In the genomic region with DNA sequence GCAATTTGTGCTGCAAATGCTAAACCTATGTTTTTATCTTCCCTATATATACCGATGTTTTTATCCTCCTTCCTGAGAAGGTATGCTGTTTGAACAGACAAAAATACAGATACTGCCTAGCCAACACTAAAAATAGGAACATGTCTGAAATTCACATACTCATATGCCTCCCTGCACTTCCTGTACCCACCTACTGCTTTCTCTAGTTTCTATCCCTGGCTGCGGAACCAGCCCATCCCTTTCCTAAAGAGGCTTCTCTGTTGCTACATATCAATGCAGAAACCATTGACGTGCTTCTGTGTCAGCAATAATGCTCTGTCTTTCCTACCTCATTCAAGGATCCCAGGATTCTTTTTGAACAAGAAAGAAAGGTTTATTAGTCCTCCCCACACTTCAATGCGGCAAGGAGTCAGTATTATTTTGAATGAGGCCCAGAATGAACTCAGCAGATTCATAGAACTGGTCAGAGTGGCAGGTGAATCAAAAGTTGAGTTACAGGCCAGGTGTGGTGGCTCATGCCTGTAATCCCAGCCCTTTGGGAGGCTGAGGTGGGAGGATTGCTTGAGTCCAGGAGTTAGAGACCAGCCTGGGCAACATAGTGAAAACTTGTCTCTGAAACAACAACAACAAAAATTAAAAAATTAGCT, we compare ENCODE assay signal across 10 cellular contexts.
A peak's percentile ranks its signal among the peaks of the same experiment; 100 is the strongest.
DNase-seq lines count a peak whose midpoint lies in the region; ATAC-seq, FAIRE-seq and TF ChIP-seq lines count a peak whose summit lies in the region.
"Had no signal": no experiment of that assay in that cellular context is flagged by ENCODE, and none has a peak within 500 bp of the region (broad histone marks: within the 10 kb centered on the region; RNA-seq: fewer than 3 reads in every experiment).

No MANE protein-coding gene starts in this region.

- ATAC-seq in GM18498 (IDR thresholded peaks at IDR 0.05; ENCODE audit: unreplicated experiment) (peak; percentile 88), HG03280 (IDR thresholded peaks at IDR 0.05; ENCODE audit: unreplicated experiment) (peak; percentile 75)

- no peaks in the 10 kb centered on the region for H3K23me2 ChIP-seq in H1 (ENCODE audit: low read depth, low read length)

- no peak overlapping the region for H4K91ac ChIP-seq in H1 (replicated peaks; ENCODE audit: insufficient read length, low read length)

- FAIRE-seq in H1 (lab: Jason Lieb, UNC), result no peak

- H2AK5ac ChIP-seq in H1 (ENCODE audit: low read depth, low read length) (no peak overlapping the region), mesendoderm (ENCODE audit: low read length) (no peak overlapping the region)

- no peak overlapping the region for H3K27ac ChIP-seq in H1 (ENCODE audit: low read depth, low read length)
- H3K27ac ChIP-seq in mesendoderm (ENCODE audit: low read depth, low read length), result no peak overlapping the region

- H4K5ac ChIP-seq in H1 (ENCODE audit: insufficient read length, low read depth, low read length) (no peak overlapping the region), mesendoderm (ENCODE audit: low read length) (no peak overlapping the region)

- no peak overlapping the region for H3K9ac ChIP-seq in H1 (replicated peaks in 1 of 4; ENCODE audit: extremely low read depth in 1 of 4, low read depth in 3 of 4, low read length in 3 of 4)
- H3K9ac ChIP-seq in mesendoderm (ENCODE audit: low read length), result no peak overlapping the region

- H3K4ac ChIP-seq in H1 (replicated peaks; ENCODE audit: insufficient read length, low read depth, low read length) (no peak overlapping the region), mesendoderm (ENCODE audit: low read depth, low read length) (no peak overlapping the region)

- H3K14ac ChIP-seq in H1 (ENCODE audit: insufficient read length), result no peak overlapping the region

- WGBS in H1 (ENCODE audit: extremely low coverage in 1 of 2, insufficient coverage in 1 of 2, insufficient read length in 1 of 2, insufficient replicate concordance in 2 of 2, low coverage in 1 of 2, low lambda C conversion rate in 2 of 2, missing lambda C conversion rate in 1 of 2), 2 experiments, result 81% methylated on average over 4 of the region's 4 CpGs; no CpG with 5 or more reads in 1 of the 2 experiments
- WGBS in mesendoderm (ENCODE audit: extremely low coverage, insufficient coverage, low lambda C conversion rate), result no CpG with 5 or more reads among the region's 4 CpGs

- no peaks in the 10 kb centered on the region for H3K36me3 ChIP-seq in H1 (ENCODE audit: control insufficient read depth in 2 of 4, insufficient read depth in 4 of 4, low read length in 3 of 4)
- no peaks in the 10 kb centered on the region for H3K36me3 ChIP-seq in mesendoderm (ENCODE audit: control insufficient read depth, insufficient read depth, low read length)

- H3K4me2 ChIP-seq in H1 (ENCODE audit: insufficient read depth in 1 of 2, low read depth in 2 of 2, low read length in 2 of 2) (no peak overlapping the region), mesendoderm (ENCODE audit: low read length) (no peak overlapping the region)

- H3K79me2 ChIP-seq in H1 (ENCODE audit: control insufficient read depth in 1 of 2, insufficient read depth in 2 of 2, low read length in 2 of 2), result no peaks in the 10 kb centered on the region
- no peaks in the 10 kb centered on the region for H3K79me2 ChIP-seq in mesendoderm (ENCODE audit: control insufficient read depth, insufficient read depth, low read length)

- TF ChIP-seq CTCF in GM20000 (IDR thresholded peaks at IDR 0.05; ENCODE audit: extremely low read depth, missing control alignments) (no peak), H1 (IDR thresholded peaks at IDR 0.05; ENCODE audit: control extremely low read depth in 1 of 3, insufficient read depth in 1 of 3, low read depth in 1 of 3, low read length in 3 of 3) (no peak)

- TF ChIP-seq POLR2A in H1 (IDR thresholded peaks at IDR 0.05; ENCODE audit: control extremely low read depth in 1 of 2, low read depth in 2 of 2, low read length in 2 of 2), result no peak

- no peaks in the 10 kb centered on the region for H3K9me3 ChIP-seq in H1 (ENCODE audit: insufficient read depth in 2 of 2, low read depth in 1 of 2, low read length in 1 of 2)

- H3K27me3 ChIP-seq in H1 (replicated peaks in 1 of 4; ENCODE audit: control insufficient read depth in 3 of 4, extremely low read depth in 1 of 4, insufficient read depth in 3 of 4, low read length in 3 of 4) (no peaks in the 10 kb centered on the region), mesendoderm (ENCODE audit: insufficient read depth, low read length, poor library complexity) (no peaks in the 10 kb centered on the region)

- no peak overlapping the region for H2BK15ac ChIP-seq in H1 (ENCODE audit: low read length)
- H2BK15ac ChIP-seq in mesendoderm (replicated peaks; ENCODE audit: low read depth), result no peak overlapping the region

- H3K4me3 ChIP-seq in H1 (ENCODE audit: extremely low read depth in 1 of 4, insufficient read depth in 2 of 4, low read depth in 3 of 4, low read length in 4 of 4) (no peak overlapping the region), mesendoderm (ENCODE audit: low read length) (no peak overlapping the region)

- H3K56ac ChIP-seq in H1 (replicated peaks; ENCODE audit: insufficient read length, low read depth, low read length) (no peak overlapping the region), mesendoderm (ENCODE audit: low read length) (no peak overlapping the region)

- DNase-seq in GM20000 (ENCODE audit: low spot score), result peak; percentile 41
- DNase-seq in H1 (ENCODE audit: low read depth in 1 of 2, low spot score in 2 of 2), result no peak
- DNase-seq in HCEC 1CT, result no peak
- no peak for DNase-seq in islet precursor cell
- DNase-seq in NCI-H2227 treated with DMSO at 0.1 percent for 48 hours (lab: John Stamatoyannopoulos, UW), result no peak
- DNase-seq in mesendoderm, result no peak
- DNase-seq: activated T-cell treated with anti-CD3 and anti-CD28 coated beads, Interleukin-2, amount 50 U/mL, for 72 hours; stimulated activated naive CD4-positive, alpha-beta T cell treated with Interleukin-2 at 50 U/mL for 16 hours had no signal

- peak overlapping the region; percentile 57; the same call in 1 of the 2 replicates for H2AFZ ChIP-seq in H1 (ENCODE audit: low read length)

- TF ChIP-seq RAD21 in H1 (IDR thresholded peaks at IDR 0.05 in 1 of 2, conservative IDR thresholded peaks at IDR 0.05 in 1 of 2; ENCODE audit: low read depth in 2 of 2, low read length in 2 of 2), result no peak

- POLR2A ChIA-PET in H1 (lab: Charles Lee; ENCODE audit: partially characterized antibody), result no interaction called here

- no peak overlapping the region for H2BK5ac ChIP-seq in H1 (ENCODE audit: low read depth, low read length)
- no peak overlapping the region for H2BK5ac ChIP-seq in mesendoderm (ENCODE audit: low read length)

- H2BK12ac ChIP-seq in H1 (ENCODE audit: low read depth, low read length), result no peak overlapping the region

- H2BK120ac ChIP-seq in H1 (replicated peaks; ENCODE audit: low read depth, low read length) (no peak overlapping the region), mesendoderm (ENCODE audit: low read depth, low read length) (no peak overlapping the region)

- H3K23ac ChIP-seq in H1 (ENCODE audit: insufficient read length) (no peak overlapping the region), mesendoderm (ENCODE audit: low read length) (no peak overlapping the region)

- H3K79me1 ChIP-seq in H1 (ENCODE audit: low read depth, low read length), result no peaks in the 10 kb centered on the region
- no peaks in the 10 kb centered on the region for H3K79me1 ChIP-seq in mesendoderm (ENCODE audit: low read length)

- H2BK20ac ChIP-seq in H1 (ENCODE audit: low read length), result no peak overlapping the region

- H4K8ac ChIP-seq in H1 (ENCODE audit: extremely low read depth, insufficient read depth, low read length) (no peak overlapping the region), mesendoderm (ENCODE audit: low read depth, low read length) (no peak overlapping the region)

- no peaks in the 10 kb centered on the region for H4K20me1 ChIP-seq in H1 (replicated peaks in 1 of 2; ENCODE audit: control insufficient read depth in 1 of 2, insufficient read depth in 2 of 2, low read length in 2 of 2)

- CTCF ChIA-PET in H1 (lab: Charles Lee; ENCODE audit: partially characterized antibody), result no interaction called here

- H3K4me1 ChIP-seq in H1 (replicated peaks in 1 of 4; ENCODE audit: control insufficient read depth in 3 of 4, insufficient read depth in 4 of 4, low read length in 3 of 4) (no peaks in the 10 kb centered on the region), mesendoderm (ENCODE audit: control insufficient read depth, low read depth, low read length) (no peaks in the 10 kb centered on the region)

- H3K18ac ChIP-seq in H1 (ENCODE audit: extremely low read depth, low read length) (no peak overlapping the region), mesendoderm (ENCODE audit: low read length) (no peak overlapping the region)

- TF ChIP-seq EP300 in H1 (IDR thresholded peaks at IDR 0.05; ENCODE audit: borderline replicate concordance in 1 of 2, low read depth in 2 of 2, low read length in 2 of 2), result no peak

TF ChIP-seq in H1, 55 proteins besides CTCF, POLR2A, EP300 and RAD21:
- TF ChIP-seq SP4 (IDR thresholded peaks at IDR 0.05; ENCODE audit: low read length) (no peak), BCL11A (IDR thresholded peaks at IDR 0.05; ENCODE audit: low read depth in 2 of 2, low read length in 2 of 2) (no peak), RXRA (IDR thresholded peaks at IDR 0.05; ENCODE audit: insufficient read depth, low read depth, low read length) (no peak), YY1 (IDR thresholded peaks at IDR 0.05; ENCODE audit: low read depth, low read length) (no peak), SIX5 (IDR thresholded peaks at IDR 0.05; ENCODE audit: low read depth, low read length) (no peak), NANOG (IDR thresholded peaks at IDR 0.05; ENCODE audit: insufficient read depth, low read depth, low read length, poor library complexity, severe bottlenecking) (no peak), TAF7 (optimal IDR thresholded peaks at IDR 0.05; ENCODE audit: borderline replicate concordance, low read depth, low read length) (no peak), SP1 (IDR thresholded peaks at IDR 0.05; ENCODE audit: low read depth, low read length) (no peak), RFX5 (IDR thresholded peaks at IDR 0.05; ENCODE audit: borderline replicate concordance, low read depth, low read length) (no peak)
